ENCODE assay signal across 8 cellular contexts in the genomic region with DNA sequence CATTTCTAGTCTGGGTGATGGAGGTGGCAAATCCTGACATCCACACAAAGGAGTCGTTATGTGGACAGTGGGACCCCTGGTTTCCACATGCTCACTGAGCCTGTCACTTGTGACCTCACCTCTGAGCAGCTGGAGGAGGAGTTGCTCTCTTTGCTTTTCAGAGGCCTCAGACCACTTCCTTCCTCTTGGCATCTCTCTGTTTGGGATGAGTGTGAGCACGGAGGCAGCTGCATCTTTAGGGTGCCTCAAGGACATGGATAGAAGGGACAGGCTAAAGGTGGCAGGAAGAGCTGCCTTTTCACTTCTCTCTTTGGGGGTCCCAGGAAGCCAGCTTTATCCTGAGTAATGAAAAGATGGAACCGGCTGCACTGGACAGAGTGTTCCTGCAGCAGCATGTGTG. TPM values are rescaled to one million over a fixed set of nuclear protein-coding genes. Genes with fewer than 3 reads are reported as not detected.
DNase-seq lines count a peak whose midpoint lies in the region; ATAC-seq and TF ChIP-seq lines count a peak whose summit lies in the region.

No MANE protein-coding gene starts in this region.

- TF ChIP-seq POLR2A in Peyer's patch (IDR thresholded peaks at IDR 0.05): no peak
- no peak for TF ChIP-seq POLR2A in heart left ventricle (IDR thresholded peaks at IDR 0.05)

- peaks cover 0 to 5% (median 1%) of the 10 kb centered on the region in 4 donors for H3K4me1 ChIP-seq in Peyer's patch
- H3K4me1 ChIP-seq in heart left ventricle: peaks cover 0 to 54% (median 0%) of the 10 kb centered on the region in 12 donors

- intact Hi-C loops in heart left ventricle (cut with DNase I): loop anchor here in 3 of 10 donors (5.0 kb wide), 2 partner anchors 41 to 56 kb away; no protein-coding TSS in a partner anchor

- TF ChIP-seq CTCF in Peyer's patch (IDR thresholded peaks at IDR 0.05) (no peak), heart left ventricle (IDR thresholded peaks at IDR 0.05) (no peak)

- H3K4me3 ChIP-seq in Peyer's patch (no peak overlapping the region), heart left ventricle (no peak overlapping the region)

- H3K9me3 ChIP-seq in Peyer's patch: no peaks in the 10 kb centered on the region
- no peaks in the 10 kb centered on the region for H3K9me3 ChIP-seq in heart left ventricle

- H3K36me3 ChIP-seq in Peyer's patch (no peaks in the 10 kb centered on the region), heart left ventricle (no peaks in the 10 kb centered on the region)

- ATAC-seq in GM18873 (IDR thresholded peaks at IDR 0.05; ENCODE audit: low FRiP score, unreplicated experiment): peak; percentile 75
- peak; percentile 58 for ATAC-seq in HG02852 (IDR thresholded peaks at IDR 0.05; ENCODE audit: unreplicated experiment)
- ATAC-seq in heart left ventricle: peak; percentile 58 to 74 (median 66)
- ATAC-seq in GM18517 (IDR thresholded peaks at IDR 0.05; ENCODE audit: unreplicated experiment): no peak
- ATAC-seq in left lobe of liver: no peak

- DNase-seq in Peyer's patch: peak in 2 of 3 donors; percentile 50 to 74
- DNase-seq in heart left ventricle: peak in 3 of 5 donors; percentile 21 to 50 (median 32)
- DNase-seq in inferior parietal cortex (ENCODE audit: extremely low spot score): no peak
- DNase-seq in left lobe of liver (ENCODE audit: low spot score): no peak
- DNase-seq in NCI-H1105 treated with DMSO at 0.1 percent for 48 hours (lab: John Stamatoyannopoulos, UW): no peak

- H3K27ac ChIP-seq in Peyer's patch: peak overlapping the region in 3 of 4 donors; percentile 48 to 60 (median 53)
- peak overlapping the region in 2 of 12 donors; percentile 43 to 86 for H3K27ac ChIP-seq in heart left ventricle

- 43 to 55% (median 54%) methylated on average over 3 of the region's 3 CpGs for WGBS in heart left ventricle, 4 donors

- H3K27me3 ChIP-seq in Peyer's patch (no peaks in the 10 kb centered on the region), heart left ventricle (no peaks in the 10 kb centered on the region)

RNA-seq across cellular contexts. Expression of gene GPR171, which starts 31.9 kb away (rescaled TPM):
- 10 to 100 TPM in 1 of 4 donors, 1 to 10 TPM in 3; 4.9 to 11.0 (median 7.3) TPM for total RNA-seq in Peyer's patch
- total RNA-seq in heart left ventricle: 1 to 10 TPM in 1 of 9 donors, under 1 TPM in 3, not detected in 5; 0.33 to 2.1 (median 0.42) TPM
- under 1 TPM; 0.18 to 0.19 TPM for polyA plus RNA-seq in heart left ventricle
- total RNA-seq in left lobe of liver: 0.73 TPM

Comparison
In these comparisons a context has a peak if more than half of its experiments do, and no peak if none do; other contexts are left out.
1. ATAC-seq: peak in GM18873 (single experiment), HG02852 (single experiment) and heart left ventricle (4 of 4); none in GM18517 (single experiment) and left lobe of liver (single experiment).
2. DNase-seq: peak in Peyer's patch (2 of 3) and heart left ventricle (3 of 5); none in inferior parietal cortex (single experiment), left lobe of liver (single experiment) and NCI-H1105 treated with DMSO at 0.1 percent for 48 hours (single experiment).